9 cellular contexts compared by ENCODE assay signal in genomic region chr6:39377530-39377929, GRCh38. TPM values are rescaled to one million over a fixed set of nuclear protein-coding genes. Genes with fewer than 3 reads are reported as not detected.
DNase-seq lines count a peak whose midpoint lies in the region; ATAC-seq and TF ChIP-seq lines count a peak whose summit lies in the region.
"Had no signal": no experiment of that assay in that cellular context is flagged by ENCODE, and none has a peak within 500 bp of the region (broad histone marks: within the 10 kb centered on the region; RNA-seq: fewer than 3 reads in every experiment).

No MANE protein-coding gene starts in this region.

- intact Hi-C loops in left colon (cut with DNase I, micrococcal nuclease): loop anchor here in 1 of 2 donors (10.0 kb wide), 1 partner anchor 927 kb away; no protein-coding TSS in a partner anchor
- intact Hi-C loops in transverse colon (cut with DNase I; ENCODE audit: low total_unique reads): loop anchor here (10.0 kb wide), 1 partner anchor 517 kb away; no protein-coding TSS in a partner anchor

- DNase-seq in COLO829 (ENCODE audit: low spot score) (peak; percentile 95), GM20000 (ENCODE audit: low spot score) (peak; percentile 45), NCI-H69 (lab: John Stamatoyannopoulos, UW) (peak; percentile 48), caudate nucleus (lab: John Stamatoyannopoulos, UW) (peak in 52 of 61 donors; percentile 10 to 89 (median 58)), left colon (peak; percentile 59 to 63), transverse colon (peak; percentile 73), HCEC 1CT (no peak)
- DNase-seq: naive B cell had no signal

- peak overlapping the region; percentile 16 for H3K27ac ChIP-seq in caudate nucleus (ENCODE audit: low read depth, low read length)
- H3K27ac ChIP-seq in transverse colon: no peak overlapping the region

- WGBS in transverse colon (ENCODE audit: low coverage in 1 of 2), 2 donors: 20% methylated on average over 6 of the region's 6 CpGs; no CpG with 5 or more reads in 1 of the 2 donors

- H3K9me3 ChIP-seq in transverse colon: no peaks in the 10 kb centered on the region

- H3K4me3 ChIP-seq in transverse colon: no peak overlapping the region

- TF ChIP-seq POLR2A in transverse colon (IDR thresholded peaks at IDR 0.05): no peak

- H3K36me3 ChIP-seq in transverse colon: no peaks in the 10 kb centered on the region

- in situ Hi-C loops in transverse colon (cut with MboI; ENCODE audit: low pct_ligation_motif_present in 1 of 4, low pct_unique_long_range_greater_than_20kb in 1 of 4, low sequenced_read_pairs in 3 of 4): loop anchor here in 3 of 4 donors (10.0 kb wide), 1 partner anchor 507 kb away; no protein-coding TSS in a partner anchor

- no peaks in the 10 kb centered on the region for H3K27me3 ChIP-seq in transverse colon

- H3K4me1 ChIP-seq in transverse colon: peaks cover 0 to 3% (median 0%) of the 10 kb centered on the region in 4 donors

- TF ChIP-seq CTCF in GM20000 (IDR thresholded peaks at IDR 0.05; ENCODE audit: extremely low read depth, missing control alignments): peak; percentile 55
- peak; percentile 57 to 74 (median 62) for TF ChIP-seq CTCF in transverse colon (IDR thresholded peaks at IDR 0.05)

- TF ChIP-seq EP300 in transverse colon (IDR thresholded peaks at IDR 0.05; ENCODE audit: low read depth): no peak

- ATAC-seq in left colon (peak; percentile 93), GM19452 (IDR thresholded peaks at IDR 0.05; ENCODE audit: unreplicated experiment) (no peak)

RNA-seq across cellular contexts. Expression of gene KCNK16, which starts 55.0 kb away (rescaled TPM):
- total RNA-seq in left colon (not detected), transverse colon (not detected)
